In genomic region chr17:59829217-59830006, GRCh38 we compare ENCODE assay signal across 8 cellular contexts.
A peak's percentile ranks its signal among the peaks of the same experiment; 100 is the strongest.
DNase-seq lines count a peak whose midpoint lies in the region; ATAC-seq lines count a peak whose summit lies in the region.

No MANE protein-coding gene starts in this region.

- ATAC-seq in GM19395 (IDR thresholded peaks at IDR 0.05; ENCODE audit: unreplicated experiment) (peak; percentile 71), HG03442 (IDR thresholded peaks at IDR 0.05; ENCODE audit: unreplicated experiment) (peak; percentile 64)

- H3K27me3 Mint-ChIP-seq in immature natural killer cell (ENCODE audit: low read depth in 3 of 3): no peaks in the 10 kb centered on the region

- peaks cover 77% of the 10 kb centered on the region for H3K4me1 ChIP-seq in adipocyte (ENCODE audit: control insufficient read depth, insufficient read depth, low read length)

- H3K9me3 ChIP-seq in adipocyte (ENCODE audit: control insufficient read depth, low read length): no peaks in the 10 kb centered on the region

- H3K9ac ChIP-seq in adipocyte (ENCODE audit: low read length): peak overlapping the region; percentile 89

- H3K4me3 Mint-ChIP-seq in immature natural killer cell: peak overlapping the region; percentile 19 to 84 (median 76)

- H3K9me3 Mint-ChIP-seq in immature natural killer cell: no peaks in the 10 kb centered on the region

- H3K36me3 ChIP-seq in adipocyte (ENCODE audit: control insufficient read depth, insufficient read depth, low read length, severe bottlenecking): no peaks in the 10 kb centered on the region

- H3K4me1 Mint-ChIP-seq in immature natural killer cell: peaks cover 43 to 63% of the 10 kb centered on the region in 2 donors

- peak overlapping the region; percentile 86 to 99 (median 95) for H3K27ac Mint-ChIP-seq in immature natural killer cell

- H3K27me3 ChIP-seq in adipocyte (replicated peaks; ENCODE audit: control insufficient read depth, insufficient read depth, low read length): no peaks in the 10 kb centered on the region

- peak overlapping the region; percentile 76 for H3K4me3 ChIP-seq in adipocyte (ENCODE audit: low read length)

- peaks cover 0 to 21% (median 3%) of the 10 kb centered on the region in 3 donors for H3K36me3 Mint-ChIP-seq in immature natural killer cell

- DNase-seq in DMS53 treated with DMSO at 0.1 percent for 48 hours (lab: John Stamatoyannopoulos, UW; ENCODE audit: unreplicated experiment) (peak; percentile 36), NCI-H526 (lab: John Stamatoyannopoulos, UW) (peak; percentile 98 to 99), adipocyte (ENCODE audit: low read depth) (peak; percentile 87), immature natural killer cell (peak; percentile 67 to 74 (median 68)), stromal cell of bone marrow (ENCODE audit: low read depth) (peak; percentile 98), middle frontal gyrus (ENCODE audit: extremely low spot score, low spot score) (no peak)
